Comparison of ENCODE assay signal across 8 cellular contexts in genomic region chr7:73522081-73522818, GRCh38. TPM values are rescaled to one million over a fixed set of nuclear protein-coding genes. Genes with fewer than 3 reads are reported as not detected.
A peak's percentile ranks its signal among the peaks of the same experiment; 100 is the strongest.
DNase-seq lines count a peak whose midpoint lies in the region; ATAC-seq and TF ChIP-seq lines count a peak whose summit lies in the region.

BAZ1B (minus strand) TSS chr7:73522293; CDS start chr7:73521933, 360 bp downstream.

- H3K36me3 Mint-ChIP-seq in activated naive CD8-positive, alpha-beta T cell treated with anti-CD3 and anti-CD28 coated beads, Interleukin-2, amount 10 ng/mL, durations not matched to agents 7 days and 5 days = peaks cover 29% of the 10 kb centered on the region
- H3K36me3 Mint-ChIP-seq in osteocyte (ENCODE audit: unreplicated experiment) = peaks cover 9% of the 10 kb centered on the region

- POLR2A ChIA-PET in activated naive CD8-positive, alpha-beta T cell treated with anti-CD3 and anti-CD28 coated beads, Interleukin-2, amount 10 ng/mL, durations not matched to agents 7 days and 5 days (lab: Charles Lee) = interaction anchor here (0.6 to 4.9 kb wide), 12 partner anchors 10 to 216 kb away, joined by 3 to 30 read pairs (median 6); partner anchors contain the start of genes ABHD11, BCL7B and TBL2

- H3K27me3 ChIP-seq in SU-DHL-6 (ENCODE audit: low read length) (no peaks in the 10 kb centered on the region), thymus (ENCODE audit: control insufficient read depth, insufficient read depth) (no peaks in the 10 kb centered on the region)

- H3K4me3 Mint-ChIP-seq in activated naive CD8-positive, alpha-beta T cell treated with anti-CD3 and anti-CD28 coated beads, Interleukin-2, amount 10 ng/mL, durations not matched to agents 7 days and 5 days = peak within 1 kb of the TSS; percentile 95
- H3K4me3 Mint-ChIP-seq in osteocyte (ENCODE audit: unreplicated experiment) = peak within 1 kb of the TSS; percentile 92

- intact Hi-C loops in head of caudate nucleus (cut with DNase I) = loop anchor here (2.0 to 5.0 kb wide), 2 partner anchors 35 to 55 kb away; partner anchors contain the start of genes BCL7B and TBL2

- peak within 1 kb of the TSS; percentile 99 for H3K9ac ChIP-seq in SU-DHL-6 (ENCODE audit: low read length)

- ATAC-seq in HG02678 (IDR thresholded peaks at IDR 0.05; ENCODE audit: unreplicated experiment) = peak; percentile 85
- peak; percentile 88 for ATAC-seq in activated naive CD8-positive, alpha-beta T cell treated with anti-CD3 and anti-CD28 coated beads, Interleukin-2, amount 10 ng/mL, durations not matched to agents 7 days and 5 days (ENCODE audit: low read depth)

- H3K9me3 ChIP-seq in SU-DHL-6 (ENCODE audit: insufficient read depth, low read length) = no peaks in the 10 kb centered on the region
- no peaks in the 10 kb centered on the region for H3K9me3 ChIP-seq in thymus (ENCODE audit: control insufficient read depth)

- H3K4me1 Mint-ChIP-seq in activated naive CD8-positive, alpha-beta T cell treated with anti-CD3 and anti-CD28 coated beads, Interleukin-2, amount 10 ng/mL, durations not matched to agents 7 days and 5 days = peaks cover 54% of the 10 kb centered on the region
- peaks cover 49% of the 10 kb centered on the region for H3K4me1 Mint-ChIP-seq in osteocyte (ENCODE audit: unreplicated experiment)

- H3K27ac Mint-ChIP-seq in activated naive CD8-positive, alpha-beta T cell treated with anti-CD3 and anti-CD28 coated beads, Interleukin-2, amount 10 ng/mL, durations not matched to agents 7 days and 5 days = peak within 1 kb of the TSS; percentile 99
- peak within 1 kb of the TSS; percentile 96 for H3K27ac Mint-ChIP-seq in osteocyte (ENCODE audit: unreplicated experiment)

- H4K20me1 ChIP-seq in SU-DHL-6 (ENCODE audit: low read depth, low read length) = peaks cover 22% of the 10 kb centered on the region

- peaks cover 50% of the 10 kb centered on the region for H3K79me2 ChIP-seq in SU-DHL-6 (ENCODE audit: insufficient read depth, low read length)

- peak within 1 kb of the TSS; percentile 29 for H2AFZ ChIP-seq in SU-DHL-6 (ENCODE audit: low read depth, low read length, severe bottlenecking)

- peak within 1 kb of the TSS; percentile 92 for H3K4me2 ChIP-seq in SU-DHL-6 (ENCODE audit: low read depth, low read length, poor library complexity, severe bottlenecking)

- H3K9me3 Mint-ChIP-seq in activated naive CD8-positive, alpha-beta T cell treated with anti-CD3 and anti-CD28 coated beads, Interleukin-2, amount 10 ng/mL, durations not matched to agents 7 days and 5 days = no peaks in the 10 kb centered on the region
- no peaks in the 10 kb centered on the region for H3K9me3 Mint-ChIP-seq in osteocyte (ENCODE audit: unreplicated experiment)

- peak; percentile 97 for DNase-seq in GM12864 (ENCODE audit: low read depth)
- peak; percentile 90 for DNase-seq in NCI-H128 (lab: John Stamatoyannopoulos, UW; ENCODE audit: unreplicated experiment)
- DNase-seq in activated naive CD8-positive, alpha-beta T cell treated with anti-CD3 and anti-CD28 coated beads, Interleukin-2, amount 10 ng/mL, durations not matched to agents 7 days and 5 days = peak; percentile 94
- DNase-seq in head of caudate nucleus = peak; percentile 96 to 99 (median 98)
- DNase-seq in osteocyte (ENCODE audit: extremely low spot score, unreplicated experiment) = peak; percentile 98

- H3K27ac ChIP-seq in SU-DHL-6 (ENCODE audit: low read depth, low read length) = peak within 1 kb of the TSS; percentile 81
- H3K27ac ChIP-seq in thymus (ENCODE audit: low read depth) = peak within 1 kb of the TSS; percentile 89

- H3K27me3 Mint-ChIP-seq in activated naive CD8-positive, alpha-beta T cell treated with anti-CD3 and anti-CD28 coated beads, Interleukin-2, amount 10 ng/mL, durations not matched to agents 7 days and 5 days = no peaks in the 10 kb centered on the region
- H3K27me3 Mint-ChIP-seq in osteocyte (ENCODE audit: unreplicated experiment) = no peaks in the 10 kb centered on the region

- H3K4me1 ChIP-seq in thymus (ENCODE audit: control insufficient read depth, insufficient read depth, low read length) = peaks cover 21% of the 10 kb centered on the region

- WGBS in thymus = under 1% methylated on average over 76 of the region's 76 CpGs

- TF ChIP-seq CTCF in GM12864 (IDR thresholded peaks at IDR 0.05; ENCODE audit: low read depth, low read length, missing control alignments) (no peak), SU-DHL-6 (IDR thresholded peaks at IDR 0.05; ENCODE audit: insufficient read depth, low read length, poor library complexity, severe bottlenecking) (no peak), osteocyte (IDR thresholded peaks at IDR 0.05) (peak; percentile 37)

- H3K36me3 ChIP-seq in SU-DHL-6 (ENCODE audit: low read length) (peaks cover 19% of the 10 kb centered on the region), thymus (ENCODE audit: control insufficient read depth, insufficient read depth) (no peaks in the 10 kb centered on the region)

- no peaks in the 10 kb centered on the region for H3K9me2 ChIP-seq in SU-DHL-6 (replicated peaks; ENCODE audit: insufficient read depth, low read length)

- peaks cover 36% of the 10 kb centered on the region for H3F3A ChIP-seq in SU-DHL-6 (ENCODE audit: insufficient read depth)

- peak within 1 kb of the TSS; percentile 55 for H3K4me3 ChIP-seq in GM12864 (ENCODE audit: low read depth, low read length)
- peak within 1 kb of the TSS; percentile 72 for H3K4me3 ChIP-seq in SU-DHL-6 (ENCODE audit: insufficient read depth, low read length, poor library complexity, severe bottlenecking)
- H3K4me3 ChIP-seq in thymus (ENCODE audit: low read length) = peak within 1 kb of the TSS; percentile 98

RNA-seq across cellular contexts. Expression of gene BAZ1B, which starts in this region (rescaled TPM):
- total RNA-seq in activated naive CD8-positive, alpha-beta T cell treated with anti-CD3 and anti-CD28 coated beads, Interleukin-2, amount 10 ng/mL, durations not matched to agents 7 days and 5 days = 10 to 100 TPM; 90.5 to 93.0 TPM
- 80.7 and 86.6 TPM in 2 replicates for total RNA-seq in osteocyte
- polyA plus RNA-seq in thymus = 18.7 TPM

Comparison
In these comparisons a context has a peak if more than half of its experiments do, and no peak if none do; other contexts are left out.
1. Peak in every context shown above with its lines: DNase-seq, ATAC-seq, H3K4me3 ChIP-seq and H3K27ac ChIP-seq.